ENCODE assay signal across 1 cellular context in the genomic region with DNA sequence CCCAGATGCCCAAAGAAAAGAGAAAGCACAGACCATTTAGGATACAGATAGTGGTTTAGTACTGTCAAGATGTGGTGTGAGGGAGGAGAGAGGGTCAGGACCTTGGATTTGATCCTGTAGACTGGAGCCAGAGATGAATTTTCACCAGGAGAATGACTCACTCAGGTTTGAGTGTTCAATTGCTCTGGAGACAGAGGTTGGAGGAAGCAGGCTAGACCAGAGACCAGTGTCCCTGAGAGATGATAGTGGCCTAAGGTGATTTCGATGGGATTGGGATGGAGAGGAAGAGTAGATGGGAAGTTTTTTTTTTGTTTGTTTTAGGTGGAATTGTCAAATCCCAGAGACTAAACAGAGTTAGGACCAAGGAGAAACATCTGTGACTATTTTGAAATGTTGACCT.
TF ChIP-seq lines count a peak whose summit lies in the region.

No MANE protein-coding gene starts in this region.

TF ChIP-seq in HEK293, 187 proteins besides CTCF, POLR2A, EP300 and RAD21 (continued from another document and continues in another):
- TF ChIP-seq, protein P1, sequence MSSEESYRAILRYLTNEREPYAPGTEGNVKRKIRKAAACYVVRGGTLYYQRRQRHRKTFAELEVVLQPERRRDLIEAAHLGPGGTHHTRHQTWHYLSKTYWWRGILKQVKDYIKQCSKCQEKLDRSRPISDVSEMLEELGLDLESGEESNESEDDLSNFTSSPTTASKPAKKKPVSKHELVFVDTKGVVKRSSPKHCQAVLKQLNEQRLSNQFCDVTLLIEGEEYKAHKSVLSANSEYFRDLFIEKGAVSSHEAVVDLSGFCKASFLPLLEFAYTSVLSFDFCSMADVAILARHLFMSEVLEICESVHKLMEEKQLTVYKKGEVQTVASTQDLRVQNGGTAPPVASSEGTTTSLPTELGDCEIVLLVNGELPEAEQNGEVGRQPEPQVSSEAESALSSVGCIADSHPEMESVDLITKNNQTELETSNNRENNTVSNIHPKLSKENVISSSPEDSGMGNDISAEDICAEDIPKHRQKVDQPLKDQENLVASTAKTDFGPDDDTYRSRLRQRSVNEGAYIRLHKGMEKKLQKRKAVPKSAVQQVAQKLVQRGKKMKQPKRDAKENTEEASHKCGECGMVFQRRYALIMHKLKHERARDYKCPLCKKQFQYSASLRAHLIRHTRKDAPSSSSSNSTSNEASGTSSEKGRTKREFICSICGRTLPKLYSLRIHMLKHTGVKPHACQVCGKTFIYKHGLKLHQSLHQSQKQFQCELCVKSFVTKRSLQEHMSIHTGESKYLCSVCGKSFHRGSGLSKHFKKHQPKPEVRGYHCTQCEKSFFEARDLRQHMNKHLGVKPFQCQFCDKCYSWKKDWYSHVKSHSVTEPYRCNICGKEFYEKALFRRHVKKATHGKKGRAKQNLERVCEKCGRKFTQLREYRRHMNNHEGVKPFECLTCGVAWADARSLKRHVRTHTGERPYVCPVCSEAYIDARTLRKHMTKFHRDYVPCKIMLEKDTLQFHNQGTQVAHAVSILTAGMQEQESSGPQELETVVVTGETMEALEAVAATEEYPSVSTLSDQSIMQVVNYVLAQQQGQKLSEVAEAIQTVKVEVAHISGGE (tag by site-specific recombination; conservative IDR thresholded peaks at IDR 0.05; ENCODE audit: low read depth) = no peak
- TF ChIP-seq ZNF157 (tag by site-specific recombination; IDR thresholded peaks at IDR 0.05) (no peak), ZNF624 (tag by site-specific recombination; IDR thresholded peaks at IDR 0.05) (no peak), ZNF174 (tag by site-specific recombination; IDR thresholded peaks at IDR 0.05) (no peak), ZNF169 (tag by site-specific recombination; IDR thresholded peaks at IDR 0.05) (no peak), ZNF530 (tag by site-specific recombination; IDR thresholded peaks at IDR 0.05; ENCODE audit: low read depth) (no peak), ZNF837 (tag by site-specific recombination; IDR thresholded peaks at IDR 0.05) (no peak), SP3 (tag by site-specific recombination; IDR thresholded peaks at IDR 0.05) (no peak), ZNF23 (tag by site-specific recombination; IDR thresholded peaks at IDR 0.05; ENCODE audit: borderline replicate concordance) (no peak), ZBTB21 (tag by site-specific recombination; IDR thresholded peaks at IDR 0.05) (peak; percentile 9; the same call in 1 of the 2 replicates), ZNF473 (tag by site-specific recombination; IDR thresholded peaks at IDR 0.05) (no peak), PRDM1 (tag by site-specific recombination; IDR thresholded peaks at IDR 0.05) (peak; percentile 65), GFI1B (tag by site-specific recombination; IDR thresholded peaks at IDR 0.05) (no peak), ZNF549 (tag by site-specific recombination; IDR thresholded peaks at IDR 0.05) (no peak), GLI2 (tag by site-specific recombination; IDR thresholded peaks at IDR 0.05; ENCODE audit: borderline replicate concordance, low read depth) (no peak), KLF16 (tag by site-specific recombination; IDR thresholded peaks at IDR 0.05) (no peak), ZNF394 (tag by site-specific recombination; IDR thresholded peaks at IDR 0.05; ENCODE audit: borderline replicate concordance) (no peak), IKZF3 (tag by site-specific recombination; IDR thresholded peaks at IDR 0.05) (peak; percentile 83), ZNF175 (tag by site-specific recombination; IDR thresholded peaks at IDR 0.05) (no peak), ZNF350 (tag by site-specific recombination; IDR thresholded peaks at IDR 0.05) (no peak), ZNF791 (tag by site-specific recombination; IDR thresholded peaks at IDR 0.05) (no peak), ZFP69B (tag by site-specific recombination; IDR thresholded peaks at IDR 0.05) (peak; percentile 57; the same call in 1 of the 2 replicates), ZNF521 (tag by site-specific recombination; IDR thresholded peaks at IDR 0.05) (no peak), ZNF76 (tag by site-specific recombination; IDR thresholded peaks at IDR 0.05; ENCODE audit: borderline replicate concordance, low read depth) (0 out of 2 replicates have a peak, but pooled peaks have one; percentile 14), ZNF112 (tag by site-specific recombination; IDR thresholded peaks at IDR 0.05) (no peak), ZNF2 (tag by site-specific recombination; IDR thresholded peaks at IDR 0.05) (peak; percentile 18; the same call in 1 of the 2 replicates), OVOL3 (tag by site-specific recombination; IDR thresholded peaks at IDR 0.05) (no peak), ZNF830 (tag by site-specific recombination; IDR thresholded peaks at IDR 0.05; ENCODE audit: low read depth) (no peak), ZNF600 (tag by site-specific recombination; IDR thresholded peaks at IDR 0.05) (peak; percentile 91), KLF8 (tag by site-specific recombination; IDR thresholded peaks at IDR 0.05) (no peak), ZNF133 (tag by site-specific recombination; IDR thresholded peaks at IDR 0.05) (no peak), ZNF664 (tag by site-specific recombination; IDR thresholded peaks at IDR 0.05) (no peak), ZEB2 (tag by site-specific recombination; IDR thresholded peaks at IDR 0.05) (peak; percentile 39; the same call in 1 of the 2 replicates), ZXDB (tag by site-specific recombination; IDR thresholded peaks at IDR 0.05) (no peak), ZBTB17 (tag by site-specific recombination; IDR thresholded peaks at IDR 0.05) (peak; percentile 82), MYNN (tag by site-specific recombination; IDR thresholded peaks at IDR 0.05; ENCODE audit: borderline replicate concordance) (no peak), YY1 (tag by site-specific recombination; IDR thresholded peaks at IDR 0.05) (no peak), ZNF423 (tag by site-specific recombination; IDR thresholded peaks at IDR 0.05) (no peak), ZNF596 (tag by site-specific recombination; IDR thresholded peaks at IDR 0.05) (no peak), EGR2 (tag by site-specific recombination; IDR thresholded peaks at IDR 0.05; ENCODE audit: low read depth) (no peak), OSR2 (tag by site-specific recombination; IDR thresholded peaks at IDR 0.05) (no peak)
- TF ChIP-seq, protein P2, sequence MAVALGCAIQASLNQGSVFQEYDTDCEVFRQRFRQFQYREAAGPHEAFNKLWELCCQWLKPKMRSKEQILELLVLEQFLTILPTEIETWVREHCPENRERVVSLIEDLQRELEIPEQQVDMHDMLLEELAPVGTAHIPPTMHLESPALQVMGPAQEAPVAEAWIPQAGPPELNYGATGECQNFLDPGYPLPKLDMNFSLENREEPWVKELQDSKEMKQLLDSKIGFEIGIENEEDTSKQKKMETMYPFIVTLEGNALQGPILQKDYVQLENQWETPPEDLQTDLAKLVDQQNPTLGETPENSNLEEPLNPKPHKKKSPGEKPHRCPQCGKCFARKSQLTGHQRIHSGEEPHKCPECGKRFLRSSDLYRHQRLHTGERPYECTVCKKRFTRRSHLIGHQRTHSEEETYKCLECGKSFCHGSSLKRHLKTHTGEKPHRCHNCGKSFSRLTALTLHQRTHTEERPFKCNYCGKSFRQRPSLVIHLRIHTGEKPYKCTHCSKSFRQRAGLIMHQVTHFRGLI (tag by site-specific recombination; IDR thresholded peaks at IDR 0.05) = no peak
- TF ChIP-seq, protein P3, sequence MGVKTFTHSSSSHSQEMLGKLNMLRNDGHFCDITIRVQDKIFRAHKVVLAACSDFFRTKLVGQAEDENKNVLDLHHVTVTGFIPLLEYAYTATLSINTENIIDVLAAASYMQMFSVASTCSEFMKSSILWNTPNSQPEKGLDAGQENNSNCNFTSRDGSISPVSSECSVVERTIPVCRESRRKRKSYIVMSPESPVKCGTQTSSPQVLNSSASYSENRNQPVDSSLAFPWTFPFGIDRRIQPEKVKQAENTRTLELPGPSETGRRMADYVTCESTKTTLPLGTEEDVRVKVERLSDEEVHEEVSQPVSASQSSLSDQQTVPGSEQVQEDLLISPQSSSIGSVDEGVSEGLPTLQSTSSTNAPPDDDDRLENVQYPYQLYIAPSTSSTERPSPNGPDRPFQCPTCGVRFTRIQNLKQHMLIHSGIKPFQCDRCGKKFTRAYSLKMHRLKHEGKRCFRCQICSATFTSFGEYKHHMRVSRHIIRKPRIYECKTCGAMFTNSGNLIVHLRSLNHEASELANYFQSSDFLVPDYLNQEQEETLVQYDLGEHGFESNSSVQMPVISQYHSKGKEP (tag by site-specific recombination; IDR thresholded peaks at IDR 0.05) = no peak
- TF ChIP-seq, protein P4, sequence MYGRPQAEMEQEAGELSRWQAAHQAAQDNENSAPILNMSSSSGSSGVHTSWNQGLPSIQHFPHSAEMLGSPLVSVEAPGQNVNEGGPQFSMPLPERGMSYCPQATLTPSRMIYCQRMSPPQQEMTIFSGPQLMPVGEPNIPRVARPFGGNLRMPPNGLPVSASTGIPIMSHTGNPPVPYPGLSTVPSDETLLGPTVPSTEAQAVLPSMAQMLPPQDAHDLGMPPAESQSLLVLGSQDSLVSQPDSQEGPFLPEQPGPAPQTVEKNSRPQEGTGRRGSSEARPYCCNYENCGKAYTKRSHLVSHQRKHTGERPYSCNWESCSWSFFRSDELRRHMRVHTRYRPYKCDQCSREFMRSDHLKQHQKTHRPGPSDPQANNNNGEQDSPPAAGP (tag by site-specific recombination; IDR thresholded peaks at IDR 0.05) = no peak
- TF ChIP-seq, protein P5, sequence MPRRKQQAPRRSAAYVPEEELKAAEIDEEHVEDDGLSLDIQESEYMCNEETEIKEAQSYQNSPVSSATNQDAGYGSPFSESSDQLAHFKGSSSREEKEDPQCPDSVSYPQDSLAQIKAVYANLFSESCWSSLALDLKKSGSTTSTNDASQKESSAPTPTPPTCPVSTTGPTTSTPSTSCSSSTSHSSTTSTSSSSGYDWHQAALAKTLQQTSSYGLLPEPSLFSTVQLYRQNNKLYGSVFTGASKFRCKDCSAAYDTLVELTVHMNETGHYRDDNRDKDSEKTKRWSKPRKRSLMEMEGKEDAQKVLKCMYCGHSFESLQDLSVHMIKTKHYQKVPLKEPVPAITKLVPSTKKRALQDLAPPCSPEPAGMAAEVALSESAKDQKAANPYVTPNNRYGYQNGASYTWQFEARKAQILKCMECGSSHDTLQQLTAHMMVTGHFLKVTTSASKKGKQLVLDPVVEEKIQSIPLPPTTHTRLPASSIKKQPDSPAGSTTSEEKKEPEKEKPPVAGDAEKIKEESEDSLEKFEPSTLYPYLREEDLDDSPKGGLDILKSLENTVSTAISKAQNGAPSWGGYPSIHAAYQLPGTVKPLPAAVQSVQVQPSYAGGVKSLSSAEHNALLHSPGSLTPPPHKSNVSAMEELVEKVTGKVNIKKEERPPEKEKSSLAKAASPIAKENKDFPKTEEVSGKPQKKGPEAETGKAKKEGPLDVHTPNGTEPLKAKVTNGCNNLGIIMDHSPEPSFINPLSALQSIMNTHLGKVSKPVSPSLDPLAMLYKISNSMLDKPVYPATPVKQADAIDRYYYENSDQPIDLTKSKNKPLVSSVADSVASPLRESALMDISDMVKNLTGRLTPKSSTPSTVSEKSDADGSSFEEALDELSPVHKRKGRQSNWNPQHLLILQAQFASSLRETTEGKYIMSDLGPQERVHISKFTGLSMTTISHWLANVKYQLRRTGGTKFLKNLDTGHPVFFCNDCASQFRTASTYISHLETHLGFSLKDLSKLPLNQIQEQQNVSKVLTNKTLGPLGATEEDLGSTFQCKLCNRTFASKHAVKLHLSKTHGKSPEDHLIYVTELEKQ (tag by site-specific recombination; IDR thresholded peaks at IDR 0.05; ENCODE audit: borderline replicate concordance) = no peak
- TF ChIP-seq, protein P6, sequence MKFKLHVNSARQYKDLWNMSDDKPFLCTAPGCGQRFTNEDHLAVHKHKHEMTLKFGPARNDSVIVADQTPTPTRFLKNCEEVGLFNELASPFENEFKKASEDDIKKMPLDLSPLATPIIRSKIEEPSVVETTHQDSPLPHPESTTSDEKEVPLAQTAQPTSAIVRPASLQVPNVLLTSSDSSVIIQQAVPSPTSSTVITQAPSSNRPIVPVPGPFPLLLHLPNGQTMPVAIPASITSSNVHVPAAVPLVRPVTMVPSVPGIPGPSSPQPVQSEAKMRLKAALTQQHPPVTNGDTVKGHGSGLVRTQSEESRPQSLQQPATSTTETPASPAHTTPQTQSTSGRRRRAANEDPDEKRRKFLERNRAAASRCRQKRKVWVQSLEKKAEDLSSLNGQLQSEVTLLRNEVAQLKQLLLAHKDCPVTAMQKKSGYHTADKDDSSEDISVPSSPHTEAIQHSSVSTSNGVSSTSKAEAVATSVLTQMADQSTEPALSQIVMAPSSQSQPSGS (tag by site-specific recombination; IDR thresholded peaks at IDR 0.05; ENCODE audit: low read depth) = no peak
- TF ChIP-seq, protein P7, sequence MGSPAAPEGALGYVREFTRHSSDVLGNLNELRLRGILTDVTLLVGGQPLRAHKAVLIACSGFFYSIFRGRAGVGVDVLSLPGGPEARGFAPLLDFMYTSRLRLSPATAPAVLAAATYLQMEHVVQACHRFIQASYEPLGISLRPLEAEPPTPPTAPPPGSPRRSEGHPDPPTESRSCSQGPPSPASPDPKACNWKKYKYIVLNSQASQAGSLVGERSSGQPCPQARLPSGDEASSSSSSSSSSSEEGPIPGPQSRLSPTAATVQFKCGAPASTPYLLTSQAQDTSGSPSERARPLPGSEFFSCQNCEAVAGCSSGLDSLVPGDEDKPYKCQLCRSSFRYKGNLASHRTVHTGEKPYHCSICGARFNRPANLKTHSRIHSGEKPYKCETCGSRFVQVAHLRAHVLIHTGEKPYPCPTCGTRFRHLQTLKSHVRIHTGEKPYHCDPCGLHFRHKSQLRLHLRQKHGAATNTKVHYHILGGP (tag by site-specific recombination; IDR thresholded peaks at IDR 0.05) = no peak
- TF ChIP-seq, protein P8, sequence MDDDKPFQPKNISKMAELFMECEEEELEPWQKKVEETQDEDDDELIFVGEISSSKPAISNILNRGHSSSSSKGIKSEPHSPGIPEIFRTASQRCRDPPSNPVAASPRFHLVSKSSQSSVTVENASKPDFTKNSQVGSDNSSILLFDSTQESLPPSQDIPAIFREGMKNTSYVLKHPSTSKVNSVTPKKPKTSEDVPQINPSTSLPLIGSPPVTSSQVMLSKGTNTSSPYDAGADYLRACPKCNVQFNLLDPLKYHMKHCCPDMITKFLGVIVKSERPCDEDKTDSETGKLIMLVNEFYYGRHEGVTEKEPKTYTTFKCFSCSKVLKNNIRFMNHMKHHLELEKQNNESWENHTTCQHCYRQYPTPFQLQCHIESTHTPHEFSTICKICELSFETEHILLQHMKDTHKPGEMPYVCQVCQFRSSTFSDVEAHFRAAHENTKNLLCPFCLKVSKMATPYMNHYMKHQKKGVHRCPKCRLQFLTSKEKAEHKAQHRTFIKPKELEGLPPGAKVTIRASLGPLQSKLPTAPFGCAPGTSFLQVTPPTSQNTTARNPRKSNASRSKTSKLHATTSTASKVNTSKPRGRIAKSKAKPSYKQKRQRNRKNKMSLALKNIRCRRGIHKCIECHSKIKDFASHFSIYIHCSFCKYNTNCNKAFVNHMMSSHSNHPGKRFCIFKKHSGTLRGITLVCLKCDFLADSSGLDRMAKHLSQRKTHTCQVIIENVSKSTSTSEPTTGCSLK (tag by site-specific recombination; IDR thresholded peaks at IDR 0.05) = no peak
